ENCODE assay signal across 36 cellular contexts in genomic region chr15:27241942-27242341, GRCh38.
DNase-seq lines count a peak whose midpoint lies in the region; ATAC-seq, FAIRE-seq and TF ChIP-seq lines count a peak whose summit lies in the region.
"Had no signal": no experiment of that assay in that cellular context is flagged by ENCODE, and none has a peak within 500 bp of the region (broad histone marks: within the 10 kb centered on the region; RNA-seq: fewer than 3 reads in every experiment).

No MANE protein-coding gene starts in this region.

- no peaks in the 10 kb centered on the region for H3K4me1 Mint-ChIP-seq in activated naive CD4-positive, alpha-beta T cell treated with anti-CD3 and anti-CD28 coated beads, Interleukin-2, amount 10 ng/mL, durations not matched to agents 7 days and 5 days
- H3K4me1 Mint-ChIP-seq: activated B cell treated with CpG ODN at 0.5 μM for 24 hours; activated CD8-positive, alpha-beta memory T cell treated with anti-CD3 and anti-CD28 coated beads, Interleukin-2, amount 10 ng/mL, durations not matched to agents 7 days and 5 days had no signal

- H2AFZ ChIP-seq in GM23248: 0 out of 2 replicates have a peak overlapping the region, but pooled peaks have one; percentile 3
- H2AFZ ChIP-seq: hepatocyte had no signal

- no peaks in the 10 kb centered on the region for H3K4me1 ChIP-seq in GM23248 (ENCODE audit: insufficient read depth)
- H3K4me1 ChIP-seq: adrenal gland, breast epithelium, stomach, tibial nerve had no signal

- H3K79me2 ChIP-seq in GM23248 (ENCODE audit: insufficient read depth): no peaks in the 10 kb centered on the region
- H3K79me2 ChIP-seq: hepatocyte had no signal

- DNase-seq in ACHN (peak; percentile 57), GM23248 (peak; percentile 56), bronchial epithelial cell (ENCODE audit: low read depth) (peak; percentile 27), kidney tubule cell (ENCODE audit: low spot score) (peak; percentile 83), NCI-H2227 (lab: John Stamatoyannopoulos, UW; ENCODE audit: unreplicated experiment) (no peak), hepatic stellate cell (ENCODE audit: low spot score) (no peak)
- DNase-seq in activated naive CD4-positive, alpha-beta T cell treated with anti-CD3 and anti-CD28 coated beads, Interleukin-2, amount 10 ng/mL, durations not matched to agents 7 days and 5 days: no peak
- DNase-seq: activated B cell treated with CpG ODN at 0.5 μM for 24 hours; activated CD8-positive, alpha-beta memory T cell treated with anti-CD3 and anti-CD28 coated beads, Interleukin-2, amount 10 ng/mL, durations not matched to agents 7 days and 5 days; activated naive CD4-positive, alpha-beta T cell; activated T-cell treated with anti-CD3 and anti-CD28 coated beads, Interleukin-2, amount 50 U/mL, for 72 hours; adrenal gland; C1 segment of cervical spinal cord; COR-L47; DND-41; effector CD8-positive, alpha-beta T cell; Karpas-422; mucosa of descending colon; NCI-H1436 treated with DMSO at 0.1 percent for 48 hours; NCI-H2107; NCI-H510A; SHP77 treated with DMSO at 0.1 percent for 48 hours; stimulated activated CD4-positive, alpha-beta T cell treated with anti-CD3 and anti-CD28 coated beads, Interleukin-1b, Interleukin-23, amount 100 ng/mL, for 48 hours; stimulated activated CD8-positive, alpha-beta memory T cell treated with anti-CD3 and anti-CD28 coated beads, Interleukin-4, amount 100 ng/mL, for 48 hours; stomach had no signal

- H3K36me3 ChIP-seq in GM23248 (ENCODE audit: low read depth) (no peaks in the 10 kb centered on the region), bronchial epithelial cell (ENCODE audit: control insufficient read depth, insufficient read depth, low read length) (no peaks in the 10 kb centered on the region)
- H3K36me3 ChIP-seq: adrenal gland, breast epithelium, stomach, tibial nerve had no signal

- no peak for TF ChIP-seq CTCF in bronchial epithelial cell (IDR thresholded peaks at IDR 0.05; ENCODE audit: insufficient read depth, low read length, severe bottlenecking)

- H3K27me3 ChIP-seq in GM23248 (replicated peaks; ENCODE audit: insufficient read depth): no peaks in the 10 kb centered on the region
- H3K27me3 ChIP-seq in bronchial epithelial cell (ENCODE audit: control insufficient read depth, insufficient read depth, low read length): no peaks in the 10 kb centered on the region
- H3K27me3 ChIP-seq: adrenal gland, breast epithelium, hepatocyte, stomach, tibial nerve had no signal

- H3K27ac ChIP-seq in GM23248: no peak overlapping the region
- H3K27ac ChIP-seq: adrenal gland, breast epithelium, hepatocyte, HL-60, stomach, tibial nerve had no signal

- H3K36me3 Mint-ChIP-seq in activated naive CD4-positive, alpha-beta T cell treated with anti-CD3 and anti-CD28 coated beads, Interleukin-2, amount 10 ng/mL, durations not matched to agents 7 days and 5 days: no peaks in the 10 kb centered on the region
- H3K36me3 Mint-ChIP-seq: activated CD8-positive, alpha-beta memory T cell treated with anti-CD3 and anti-CD28 coated beads, Interleukin-2, amount 10 ng/mL, durations not matched to agents 7 days and 5 days; natural killer cell treated with Interleukin-12 subunit alpha and Interleukin-12 subunit beta and Interleukin-15 and Interleukin-18, amount 100 ng/mL, for 72 hours had no signal

- WGBS in GM23248 (ENCODE audit: low coverage in 1 of 2, low lambda C conversion rate in 2 of 2, missing lambda C conversion rate in 2 of 2), 2 experiments: 29 to 37% methylated on average over 2 of the region's 2 CpGs

- H3F3A ChIP-seq in GM23248 (ENCODE audit: insufficient read depth): no peaks in the 10 kb centered on the region

- H3K4me2 ChIP-seq in GM23248 (ENCODE audit: unreplicated experiment): no peak overlapping the region
- H3K4me2 ChIP-seq: hepatocyte, smooth muscle cell had no signal

- no peak for ATAC-seq in HG03457 (IDR thresholded peaks at IDR 0.05; ENCODE audit: unreplicated experiment)
- ATAC-seq: activated CD8-positive, alpha-beta memory T cell treated with anti-CD3 and anti-CD28 coated beads, Interleukin-2, amount 10 ng/mL, durations not matched to agents 7 days and 5 days; activated T-cell treated with anti-CD3 and anti-CD28 coated beads, Interleukin-2, amount 50 U/mL, for 72 hours; HCT116; HepG2; mucosa of descending colon; natural killer cell treated with Interleukin-12 subunit alpha and Interleukin-12 subunit beta and Interleukin-15 and Interleukin-18, amount 100 ng/mL, for 72 hours had no signal

- no peaks in the 10 kb centered on the region for H4K20me1 ChIP-seq in GM23248 (ENCODE audit: insufficient read depth)

- H3K27me3 Mint-ChIP-seq in activated naive CD4-positive, alpha-beta T cell treated with anti-CD3 and anti-CD28 coated beads, Interleukin-2, amount 10 ng/mL, durations not matched to agents 7 days and 5 days: no peaks in the 10 kb centered on the region
- H3K27me3 Mint-ChIP-seq: activated B cell treated with CpG ODN at 0.5 μM for 24 hours; activated CD8-positive, alpha-beta memory T cell treated with anti-CD3 and anti-CD28 coated beads, Interleukin-2, amount 10 ng/mL, durations not matched to agents 7 days and 5 days; natural killer cell treated with Interleukin-12 subunit alpha and Interleukin-12 subunit beta and Interleukin-15 and Interleukin-18, amount 100 ng/mL, for 72 hours had no signal

- H3K27ac Mint-ChIP-seq in activated naive CD4-positive, alpha-beta T cell treated with anti-CD3 and anti-CD28 coated beads, Interleukin-2, amount 10 ng/mL, durations not matched to agents 7 days and 5 days: no peak overlapping the region
- H3K27ac Mint-ChIP-seq: activated B cell treated with CpG ODN at 0.5 μM for 24 hours; activated CD8-positive, alpha-beta memory T cell treated with anti-CD3 and anti-CD28 coated beads, Interleukin-2, amount 10 ng/mL, durations not matched to agents 7 days and 5 days; activated T-cell treated with anti-CD3 and anti-CD28 coated beads, Interleukin-2, amount 50 U/mL, for 72 hours; natural killer cell treated with Interleukin-12 subunit alpha and Interleukin-12 subunit beta and Interleukin-15 and Interleukin-18, amount 100 ng/mL, for 72 hours had no signal

- no peak overlapping the region for H3K9ac ChIP-seq in GM23248

- H3K9me3 ChIP-seq in GM23248 (ENCODE audit: low read depth): no peaks in the 10 kb centered on the region
- H3K9me3 ChIP-seq: adrenal gland had no signal

- in situ Hi-C loops in ACHN (cut with HindIII; ENCODE audit: low pct_ligation_motif_present, low pct_unique_long_range_greater_than_20kb, low sequenced_read_pairs) (no loop called here), GM23248 (cut with MboI) (no loop called here)

- no peaks in the 10 kb centered on the region for H3K9me2 ChIP-seq in GM23248 (ENCODE audit: insufficient read depth)

- peaks cover 7% of the 10 kb centered on the region for H3K9me3 Mint-ChIP-seq in activated naive CD4-positive, alpha-beta T cell treated with anti-CD3 and anti-CD28 coated beads, Interleukin-2, amount 10 ng/mL, durations not matched to agents 7 days and 5 days

- H3K4me3 ChIP-seq in GM23248 (no peak overlapping the region), bronchial epithelial cell (ENCODE audit: low read depth, low read length) (no peak overlapping the region)
- H3K4me3 ChIP-seq: adrenal gland, breast epithelium, hepatocyte, mucosa of descending colon, smooth muscle cell, stomach, tibial nerve had no signal

- no peak overlapping the region for H3K4me3 Mint-ChIP-seq in activated naive CD4-positive, alpha-beta T cell treated with anti-CD3 and anti-CD28 coated beads, Interleukin-2, amount 10 ng/mL, durations not matched to agents 7 days and 5 days
- H3K4me3 Mint-ChIP-seq: activated B cell treated with CpG ODN at 0.5 μM for 24 hours; activated CD8-positive, alpha-beta memory T cell treated with anti-CD3 and anti-CD28 coated beads, Interleukin-2, amount 10 ng/mL, durations not matched to agents 7 days and 5 days; activated T-cell treated with anti-CD3 and anti-CD28 coated beads, Interleukin-2, amount 50 U/mL, for 72 hours; natural killer cell treated with Interleukin-12 subunit alpha and Interleukin-12 subunit beta and Interleukin-15 and Interleukin-18, amount 100 ng/mL, for 72 hours had no signal

- peak; percentile 13 for FAIRE-seq in bronchial epithelial cell (lab: Jason Lieb, UNC)
- FAIRE-seq: colon, frontal cortex, HepG2 had no signal

- CTCF ChIA-PET in activated naive CD4-positive, alpha-beta T cell treated with anti-CD3 and anti-CD28 coated beads, Interleukin-2, amount 10 ng/mL, durations not matched to agents 7 days and 5 days (lab: Charles Lee): no interaction called here

Comparison
In these comparisons a context has a peak if more than half of its experiments do, and no peak if none do; other contexts are left out.
1. DNase-seq: peak in ACHN (single experiment), GM23248 (single experiment), bronchial epithelial cell (single experiment) and kidney tubule cell (single experiment); none in NCI-H2227 (single experiment), hepatic stellate cell (single experiment) and activated naive CD4-positive, alpha-beta T cell treated with anti-CD3 and anti-CD28 coated beads, Interleukin-2, amount 10 ng/mL, durations not matched to agents 7 days and 5 days (single experiment).